ENCODE assay signal across 14 cellular contexts in the genomic region with DNA sequence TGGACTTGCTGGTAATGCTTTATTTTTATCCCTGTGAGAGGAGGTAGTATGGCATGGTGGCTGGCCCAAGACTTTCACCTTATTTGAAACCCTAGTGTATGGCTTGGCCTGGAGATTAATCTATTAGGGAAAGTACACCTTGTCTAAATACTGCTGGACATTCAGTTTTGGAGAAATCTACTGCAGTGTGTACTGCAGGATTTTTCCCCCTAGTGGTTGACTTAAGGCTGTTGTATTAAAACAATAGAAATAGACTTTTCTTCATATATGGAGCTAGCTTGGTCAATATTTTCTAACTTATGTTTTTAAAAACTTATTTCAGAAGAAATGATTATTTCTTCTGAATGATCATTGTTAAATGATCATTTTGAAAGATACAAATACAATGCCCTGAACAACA. TPM values are rescaled to one million over a fixed set of nuclear protein-coding genes. Genes with fewer than 3 reads are reported as not detected.
DNase-seq lines count a peak whose midpoint lies in the region; TF ChIP-seq lines count a peak whose summit lies in the region.
"Had no signal": no experiment of that assay in that cellular context is flagged by ENCODE, and none has a peak within 500 bp of the region (broad histone marks: within the 10 kb centered on the region; RNA-seq: fewer than 3 reads in every experiment).

No MANE protein-coding gene starts in this region.

- H3F3A ChIP-seq in DOHH2 (ENCODE audit: control insufficient read depth, insufficient read depth) = no peaks in the 10 kb centered on the region

- no peaks in the 10 kb centered on the region for H3K9me2 ChIP-seq in DOHH2 (replicated peaks; ENCODE audit: control insufficient read depth, low read length)

- H3K9me3 ChIP-seq in DOHH2 (ENCODE audit: control insufficient read depth, insufficient read depth, low read length) = no peaks in the 10 kb centered on the region
- H3K9me3 ChIP-seq: right atrium auricular region had no signal

- H3K27ac Mint-ChIP-seq in brain (no peak overlapping the region), nephron progenitor cell (no peak overlapping the region)
- H3K27ac Mint-ChIP-seq: activated CD4-positive, alpha-beta T cell treated with anti-CD3 and anti-CD28 coated beads, Interleukin-2, amount 10 ng/mL, durations not matched to agents 24 days and 14 days; IgD-negative memory B cell had no signal

- no peaks in the 10 kb centered on the region for H4K20me1 ChIP-seq in DOHH2 (ENCODE audit: control insufficient read depth, insufficient read depth, low read depth, low read length)

- no peaks in the 10 kb centered on the region for H3K79me2 ChIP-seq in DOHH2 (ENCODE audit: control insufficient read depth, low read length)

- H3K9me3 Mint-ChIP-seq in brain (no peaks in the 10 kb centered on the region), nephron progenitor cell (no peaks in the 10 kb centered on the region)
- H3K9me3 Mint-ChIP-seq: activated CD4-positive, alpha-beta T cell treated with anti-CD3 and anti-CD28 coated beads, Interleukin-2, amount 10 ng/mL, durations not matched to agents 24 days and 14 days; IgD-negative memory B cell had no signal

- no peaks in the 10 kb centered on the region for H3K27me3 Mint-ChIP-seq in brain
- H3K27me3 Mint-ChIP-seq in nephron progenitor cell (ENCODE audit: low read depth, poor library complexity) = peaks cover 4% of the 10 kb centered on the region
- H3K27me3 Mint-ChIP-seq: IgD-negative memory B cell had no signal

- no peaks in the 10 kb centered on the region for H3K36me3 ChIP-seq in DOHH2 (ENCODE audit: control insufficient read depth, low read length)
- H3K36me3 ChIP-seq: right atrium auricular region had no signal

- no peak overlapping the region for H3K4me3 ChIP-seq in DOHH2 (ENCODE audit: low read length)
- no peak overlapping the region for H3K4me3 ChIP-seq in LNCaP clone FGC (ENCODE audit: low read depth, low read length)
- H3K4me3 ChIP-seq: right atrium auricular region had no signal

- TF ChIP-seq CTCF in DOHH2 (IDR thresholded peaks at IDR 0.05; ENCODE audit: low read depth, low read length, poor library complexity, severe bottlenecking) (peak; percentile 31), LNCaP clone FGC (IDR thresholded peaks at IDR 0.05; ENCODE audit: control insufficient read depth, extremely low read depth, insufficient read depth) (0 out of 2 replicates have a peak, but pooled peaks have one; percentile 15), brain (conservative IDR thresholded peaks at IDR 0.05) (peak; percentile 28 to 53), nephron progenitor cell (IDR thresholded peaks at IDR 0.05) (peak; percentile 35)

- H3K36me3 Mint-ChIP-seq in brain = no peaks in the 10 kb centered on the region
- no peaks in the 10 kb centered on the region for H3K36me3 Mint-ChIP-seq in nephron progenitor cell (ENCODE audit: low read depth)
- H3K36me3 Mint-ChIP-seq: IgD-negative memory B cell had no signal

- H3K4me2 ChIP-seq in DOHH2 (ENCODE audit: low read length) = no peak overlapping the region

- no peak overlapping the region for H3K27ac ChIP-seq in DOHH2 (ENCODE audit: low read depth, low read length)
- H3K27ac ChIP-seq: right atrium auricular region had no signal

- H3K4me1 Mint-ChIP-seq in brain (peaks cover 15% of the 10 kb centered on the region), nephron progenitor cell (no peaks in the 10 kb centered on the region)
- H3K4me1 Mint-ChIP-seq: IgD-negative memory B cell had no signal

- DNase-seq in LNCaP clone FGC (ENCODE audit: low read depth) (no peak), nephron progenitor cell (no peak), NCI-H1417 treated with DMSO at 0.1 percent for 48 hours (lab: John Stamatoyannopoulos, UW) (no peak), NCI-H1436 (lab: John Stamatoyannopoulos, UW) (no peak)
- DNase-seq in stimulated activated CD8-positive, alpha-beta memory T cell treated with anti-CD3 and anti-CD28 coated beads, Interleukin-4, amount 100 ng/mL, for 48 hours = no peak
- DNase-seq: activated CD4-positive, alpha-beta T cell treated with anti-CD3 and anti-CD28 coated beads, Interleukin-2, amount 10 ng/mL, durations not matched to agents 24 days and 14 days; effector CD4-positive, alpha-beta T cell; hypothalamus; NCI-H2171; trophoblast cell had no signal

- H3K4me3 Mint-ChIP-seq in brain = no peak overlapping the region
- H3K4me3 Mint-ChIP-seq in nephron progenitor cell = no peak overlapping the region
- H3K4me3 Mint-ChIP-seq: activated CD4-positive, alpha-beta T cell treated with anti-CD3 and anti-CD28 coated beads, Interleukin-2, amount 10 ng/mL, durations not matched to agents 24 days and 14 days; IgD-negative memory B cell had no signal

- no peaks in the 10 kb centered on the region for H3K27me3 ChIP-seq in DOHH2 (ENCODE audit: control insufficient read depth, low read length)
- H3K27me3 ChIP-seq: right atrium auricular region had no signal

- no peaks in the 10 kb centered on the region for H3K4me1 ChIP-seq in DOHH2 (ENCODE audit: control insufficient read depth, low read length)
- H3K4me1 ChIP-seq: right atrium auricular region had no signal

RNA-seq across cellular contexts. Expression of gene SLITRK3, which starts 13.9 kb away (rescaled TPM):
- 1.6 TPM for polyA plus RNA-seq in brain (ENCODE audit: insufficient read depth, low read depth, low replicate concordance)
- polyA plus RNA-seq: IgD-negative memory B cell had no signal
